14 cellular contexts compared by ENCODE assay signal in the genomic region with DNA sequence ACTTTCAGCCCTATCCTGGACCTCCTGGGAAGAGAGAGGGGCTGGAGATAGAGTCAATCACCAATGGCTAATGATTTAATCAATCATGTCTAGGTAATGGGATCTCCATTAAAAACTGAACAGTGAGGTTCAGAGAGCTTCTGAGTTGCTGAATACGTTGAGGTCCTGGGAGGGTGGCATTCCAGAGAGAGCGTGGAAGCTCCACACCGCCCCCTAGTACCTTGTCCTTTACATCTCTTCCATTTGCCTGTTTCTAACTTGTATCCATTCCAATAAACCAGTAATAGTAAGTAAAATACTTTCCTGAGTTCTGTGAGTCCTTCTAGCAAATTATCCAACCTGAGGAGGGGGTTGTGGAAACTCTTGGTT.
DNase-seq lines count a peak whose midpoint lies in the region; ATAC-seq and TF ChIP-seq lines count a peak whose summit lies in the region.
"Had no signal": no experiment of that assay in that cellular context is flagged by ENCODE, and none has a peak within 500 bp of the region (broad histone marks: within the 10 kb centered on the region; RNA-seq: fewer than 3 reads in every experiment).

No MANE protein-coding gene starts in this region.

- no peak overlapping the region for H3K27ac ChIP-seq in GM23338 (ENCODE audit: low read depth)
- no peak overlapping the region for H3K27ac ChIP-seq in substantia nigra (ENCODE audit: low read depth, low read length, poor library complexity, severe bottlenecking)
- no peak overlapping the region for H3K27ac ChIP-seq in gastroesophageal sphincter
- H3K27ac ChIP-seq: HL-60, uterus had no signal

- H3K4me3 ChIP-seq in GM23338 (no peak overlapping the region), fibroblast of mammary gland (ENCODE audit: control insufficient read depth, low read depth, low read length) (no peak overlapping the region), gastroesophageal sphincter (no peak overlapping the region)
- H3K4me3 ChIP-seq: uterus had no signal

- no peaks in the 10 kb centered on the region for H3F3A ChIP-seq in GM23338 (replicated peaks; ENCODE audit: low read depth)

- TF ChIP-seq CTCF in AG09319 (IDR thresholded peaks at IDR 0.05; ENCODE audit: low read depth, low read length) = peak; percentile 16
- TF ChIP-seq CTCF in GM23338 (conservative IDR thresholded peaks at IDR 0.05; ENCODE audit: low read depth in 2 of 2) = peak; percentile 63 to 80
- TF ChIP-seq CTCF in fibroblast of mammary gland (conservative IDR thresholded peaks at IDR 0.05; ENCODE audit: control insufficient read depth, insufficient read depth, low read depth, low read length) = peak; percentile 40
- no peak for TF ChIP-seq CTCF in gastroesophageal sphincter (IDR thresholded peaks at IDR 0.05)

- no peaks in the 10 kb centered on the region; the same call in 2 of the 3 replicates for H3K9me3 Mint-ChIP-seq in GM23338
- H3K9me3 Mint-ChIP-seq: CD4-positive, CD25-positive, alpha-beta regulatory T cell; naive thymus-derived CD4-positive, alpha-beta T cell had no signal

- H3K4me3 Mint-ChIP-seq in GM23338 = no peak overlapping the region
- H3K4me3 Mint-ChIP-seq: CD4-positive, CD25-positive, alpha-beta regulatory T cell had no signal

- H3K9me2 ChIP-seq in GM23338 (ENCODE audit: insufficient read depth) = peaks cover 3% of the 10 kb centered on the region; the same call in 1 of the 2 replicates

- no peak overlapping the region for H3K4me2 ChIP-seq in GM23338

- H3K27ac Mint-ChIP-seq in GM23338 = no peak overlapping the region
- H3K27ac Mint-ChIP-seq: naive thymus-derived CD4-positive, alpha-beta T cell had no signal

- 0 out of 2 replicates have a peak overlapping the region, but pooled peaks have one; percentile 1 for H2AFZ ChIP-seq in GM23338

- WGBS in gastroesophageal sphincter (ENCODE audit: low coverage in 1 of 2), 2 donors = 58 to 64% methylated on average over 3 of the region's 3 CpGs

- H3K27me3 ChIP-seq in GM23338 (ENCODE audit: insufficient read depth) = no peaks in the 10 kb centered on the region
- H3K27me3 ChIP-seq in gastroesophageal sphincter = no peaks in the 10 kb centered on the region
- H3K27me3 ChIP-seq: uterus had no signal

- peaks cover 2% of the 10 kb centered on the region for H3K27me3 Mint-ChIP-seq in GM23338 (ENCODE audit: insufficient read depth, low read depth, poor library complexity)

- no peak for DNase-seq in AG09319 (ENCODE audit: extremely low read depth, low read depth)
- peak; percentile 77 for DNase-seq in GM23338 (ENCODE audit: low spot score)
- peak; percentile 35 for DNase-seq in RPMI7951 (ENCODE audit: low read depth)
- DNase-seq in fibroblast of mammary gland (ENCODE audit: low read depth) = peak; percentile 37
- no peak for DNase-seq in substantia nigra (lab: John Stamatoyannopoulos, UW)
- no peak for DNase-seq in NCI-H1694 treated with DMSO at 0.1 percent for 48 hours (lab: John Stamatoyannopoulos, UW)
- DNase-seq: CD4-positive, CD25-positive, alpha-beta regulatory T cell; naive thymus-derived CD4-positive, alpha-beta T cell; NCI-H1694; small intestine; uterus had no signal

- no peaks in the 10 kb centered on the region for H3K36me3 Mint-ChIP-seq in GM23338 (ENCODE audit: low read depth)
- H3K36me3 Mint-ChIP-seq: CD4-positive, CD25-positive, alpha-beta regulatory T cell; naive thymus-derived CD4-positive, alpha-beta T cell had no signal

- no peaks in the 10 kb centered on the region for H4K20me1 ChIP-seq in GM23338 (replicated peaks; ENCODE audit: insufficient read depth)

- H3K9me3 ChIP-seq in gastroesophageal sphincter = no peaks in the 10 kb centered on the region
- H3K9me3 ChIP-seq: uterus had no signal

- TF ChIP-seq POLR2A in gastroesophageal sphincter (IDR thresholded peaks at IDR 0.05) = no peak

- H3K4me1 ChIP-seq in GM23338 (ENCODE audit: insufficient read depth) (peaks cover 4% of the 10 kb centered on the region; the same call in 1 of the 2 replicates), gastroesophageal sphincter (peaks cover 2 to 18% (median 14%) of the 10 kb centered on the region in 3 donors)

- H3K4me1 Mint-ChIP-seq in GM23338 = peaks cover 7% of the 10 kb centered on the region; the same call in 2 of the 3 replicates

- H3K79me2 ChIP-seq in GM23338 (replicated peaks; ENCODE audit: insufficient read depth) = no peaks in the 10 kb centered on the region

- H3K36me3 ChIP-seq in GM23338 (ENCODE audit: insufficient read depth) (no peaks in the 10 kb centered on the region), gastroesophageal sphincter (no peaks in the 10 kb centered on the region)
- H3K36me3 ChIP-seq: uterus had no signal

- TF ChIP-seq EP300 in gastroesophageal sphincter (IDR thresholded peaks at IDR 0.05) = no peak

- ATAC-seq in GM23338 (peak; percentile 34), GM18519 (IDR thresholded peaks at IDR 0.05; ENCODE audit: low FRiP score, unreplicated experiment) (no peak), gastroesophageal sphincter (no peak)
- ATAC-seq: naive thymus-derived CD4-positive, alpha-beta T cell had no signal

TF ChIP-seq in GM23338, 12 proteins besides CTCF, POLR2A, EP300 and RAD21 (continues in another document):
- no peak for TF ChIP-seq REST (IDR thresholded peaks at IDR 0.05; ENCODE audit: unreplicated experiment)

Comparison
In these comparisons a context has a peak if more than half of its experiments do, and no peak if none do; other contexts are left out.
1. DNase-seq: peak in GM23338 (single experiment), RPMI7951 (single experiment) and fibroblast of mammary gland (single experiment); none in AG09319 (single experiment), substantia nigra (0 of 49) and NCI-H1694 treated with DMSO at 0.1 percent for 48 hours (single experiment).
2. CTCF ChIP-seq: peak in AG09319 (single experiment), GM23338 (2 of 2) and fibroblast of mammary gland (single experiment); none in gastroesophageal sphincter (0 of 4).